In genomic region chr1:216892581-216892980, GRCh38 we compare ENCODE assay signal across 1 cellular context.
TF ChIP-seq lines count a peak whose summit lies in the region.

No MANE protein-coding gene starts in this region.

TF ChIP-seq in H1, 55 proteins besides CTCF, POLR2A, EP300 and RAD21:
- no peak for TF ChIP-seq FOSL1 (IDR thresholded peaks at IDR 0.05; ENCODE audit: insufficient read depth, low read depth, low read length)
- TF ChIP-seq KDM1A (IDR thresholded peaks at IDR 0.05; ENCODE audit: borderline replicate concordance, low read length) = no peak
- TF ChIP-seq CBX8 (IDR thresholded peaks at IDR 0.05; ENCODE audit: borderline replicate concordance, low read depth, low read length) = no peak
- TF ChIP-seq SIX5 (IDR thresholded peaks at IDR 0.05; ENCODE audit: low read depth, low read length) = no peak
- no peak for TF ChIP-seq TCF12 (IDR thresholded peaks at IDR 0.05; ENCODE audit: low read depth, low read length)
- TF ChIP-seq GABPA (IDR thresholded peaks at IDR 0.05; ENCODE audit: borderline replicate concordance, insufficient read depth, low read length) = no peak
- no peak for TF ChIP-seq ZNF274 (IDR thresholded peaks at IDR 0.05; ENCODE audit: borderline replicate concordance, extremely low read depth, low read length)
- TF ChIP-seq NANOG (IDR thresholded peaks at IDR 0.05; ENCODE audit: insufficient read depth, low read depth, low read length, poor library complexity, severe bottlenecking) = no peak
- TF ChIP-seq ATF2 (IDR thresholded peaks at IDR 0.05; ENCODE audit: low read length) = no peak
- TF ChIP-seq TEAD4 (IDR thresholded peaks at IDR 0.05; ENCODE audit: low read depth, low read length) = no peak
- no peak for TF ChIP-seq CBX5 (IDR thresholded peaks at IDR 0.05; ENCODE audit: low read depth, low read length)
- no peak for TF ChIP-seq SRF (IDR thresholded peaks at IDR 0.05; ENCODE audit: low read depth, low read length)
- TF ChIP-seq RFX5 (IDR thresholded peaks at IDR 0.05; ENCODE audit: borderline replicate concordance, low read depth, low read length) = no peak
- no peak for TF ChIP-seq E2F6 (IDR thresholded peaks at IDR 0.05)
- no peak for TF ChIP-seq RXRA (IDR thresholded peaks at IDR 0.05; ENCODE audit: insufficient read depth, low read depth, low read length)
- TF ChIP-seq MAX (IDR thresholded peaks at IDR 0.05) = no peak
- TF ChIP-seq CREB1 (IDR thresholded peaks at IDR 0.05) = no peak
- TF ChIP-seq SP2 (IDR thresholded peaks at IDR 0.05; ENCODE audit: low read length) = no peak
- no peak for TF ChIP-seq RNF2 (IDR thresholded peaks at IDR 0.05; ENCODE audit: borderline replicate concordance, low read depth, low read length, missing control alignments, poor library complexity, severe bottlenecking)
- TF ChIP-seq BRCA1 (IDR thresholded peaks at IDR 0.05; ENCODE audit: low read depth, low read length) = no peak
